ENCODE assay signal across 1 cellular context in the genomic region with DNA sequence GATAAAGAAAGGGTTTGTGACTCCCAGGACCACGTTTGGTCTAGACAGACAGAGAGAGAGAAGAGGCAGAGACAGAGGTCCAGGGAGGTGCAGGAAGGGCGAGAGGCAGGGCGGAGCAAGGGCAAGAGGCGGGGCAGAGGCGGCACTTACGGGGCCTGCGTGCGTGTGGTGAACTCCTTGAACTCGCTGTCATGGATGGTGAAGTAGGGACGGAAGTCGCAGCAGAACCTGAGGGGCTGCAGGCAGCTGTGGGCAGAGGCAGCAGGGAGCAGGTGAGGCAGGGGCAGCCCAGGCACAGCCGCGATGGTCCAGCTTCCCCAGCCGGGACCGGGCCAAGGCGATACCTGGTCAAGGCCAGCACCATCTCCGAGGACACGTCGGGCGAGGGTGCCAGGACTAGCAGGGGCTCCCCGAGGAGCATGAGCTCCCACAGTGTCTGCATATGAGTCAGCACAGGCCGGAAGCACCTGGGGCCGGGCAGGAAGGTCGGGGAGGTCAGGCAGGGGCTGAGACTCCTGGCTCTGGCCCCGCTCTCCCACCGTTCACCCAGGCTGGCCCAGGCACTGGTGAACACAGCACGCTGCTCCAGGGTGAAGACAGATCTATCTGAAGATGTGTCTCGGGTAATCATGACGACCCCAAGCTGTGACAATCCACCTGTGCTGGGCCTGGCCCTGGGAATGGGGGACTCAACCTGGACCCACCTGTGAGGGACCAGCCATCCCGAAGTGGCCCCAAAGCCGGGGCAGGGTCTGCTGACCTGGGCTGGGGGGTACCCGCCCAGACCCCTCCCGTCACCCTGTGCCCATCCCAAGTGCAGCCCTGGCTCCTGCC.
A peak's percentile ranks its signal among the peaks of the same experiment; 100 is the strongest.
TF ChIP-seq lines count a peak whose summit lies in the region.

No MANE protein-coding gene starts in this region.

TF ChIP-seq in K562, 482 proteins besides CTCF, POLR2A, EP300 and RAD21 (continued from another document):
- TF ChIP-seq TFAP4 (CRISPR knock-in tag; IDR thresholded peaks at IDR 0.05; ENCODE audit: borderline replicate concordance): peak; percentile 30; the same call in 1 of the 2 replicates
- no peak for TF ChIP-seq ZNF512 (tag; IDR thresholded peaks at IDR 0.05)
- TF ChIP-seq HDGF (IDR thresholded peaks at IDR 0.05): peak; percentile 77; the same call in 1 of the 2 replicates
- TF ChIP-seq CEBPZ (IDR thresholded peaks at IDR 0.05; ENCODE audit: borderline replicate concordance, low read depth, low read length): no peak
- TF ChIP-seq HBP1 (CRISPR knock-in tag; IDR thresholded peaks at IDR 0.05): no peak
- TF ChIP-seq RCOR1 (IDR thresholded peaks at IDR 0.05; ENCODE audit: borderline replicate concordance in 1 of 2, low read depth in 2 of 2, low read length in 2 of 2): 0 out of 4 replicates have a peak, but pooled peaks of 1 of the 2 experiments have one; percentile 15
- no peak for TF ChIP-seq CBX3 (IDR thresholded peaks at IDR 0.05; ENCODE audit: borderline replicate concordance in 1 of 2, low read length in 2 of 2)
- TF ChIP-seq CC2D1A (IDR thresholded peaks at IDR 0.05): no peak
- no peak for TF ChIP-seq NR2C2 (CRISPR knock-in tag; IDR thresholded peaks at IDR 0.05)
- peak; percentile 40 for TF ChIP-seq NR2C2 (tag; IDR thresholded peaks at IDR 0.05)
- TF ChIP-seq SRF (CRISPR knock-in tag; IDR thresholded peaks at IDR 0.05): peak in 1 of 2 experiments; percentile 93; a peak in 1 of 4 replicates
- no peak for TF ChIP-seq KDM5B (IDR thresholded peaks at IDR 0.05; ENCODE audit: insufficient replicate concordance, low read depth, low read length)
- peak; percentile 31; the same call in 1 of the 2 replicates for TF ChIP-seq ZFX (CRISPR knock-in tag; IDR thresholded peaks at IDR 0.05)
- TF ChIP-seq TEAD1 (CRISPR knock-in tag; IDR thresholded peaks at IDR 0.05): no peak
- TF ChIP-seq ZNF551 (CRISPR knock-in tag; IDR thresholded peaks at IDR 0.05): no peak
- no peak for TF ChIP-seq YBX1 (IDR thresholded peaks at IDR 0.05)
- peak; percentile 57 for TF ChIP-seq POLR2G (IDR thresholded peaks at IDR 0.05; ENCODE audit: low read depth, low read length)
- no peak for TF ChIP-seq ZNF589 (CRISPR knock-in tag; IDR thresholded peaks at IDR 0.05; ENCODE audit: low read depth)
- peak; percentile 50 for TF ChIP-seq CXXC5 (CRISPR knock-in tag; IDR thresholded peaks at IDR 0.05)
- TF ChIP-seq, protein P1, sequence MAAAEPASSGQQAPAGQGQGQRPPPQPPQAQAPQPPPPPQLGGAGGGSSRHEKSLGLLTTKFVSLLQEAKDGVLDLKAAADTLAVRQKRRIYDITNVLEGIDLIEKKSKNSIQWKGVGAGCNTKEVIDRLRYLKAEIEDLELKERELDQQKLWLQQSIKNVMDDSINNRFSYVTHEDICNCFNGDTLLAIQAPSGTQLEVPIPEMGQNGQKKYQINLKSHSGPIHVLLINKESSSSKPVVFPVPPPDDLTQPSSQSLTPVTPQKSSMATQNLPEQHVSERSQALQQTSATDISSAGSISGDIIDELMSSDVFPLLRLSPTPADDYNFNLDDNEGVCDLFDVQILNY (CRISPR knock-in tag; IDR thresholded peaks at IDR 0.05): no peak
- no peak for TF ChIP-seq KLF13 (tag; IDR thresholded peaks at IDR 0.05; ENCODE audit: borderline replicate concordance, low read depth)
- no peak for TF ChIP-seq STAG1 (CRISPR knock-in tag; IDR thresholded peaks at IDR 0.05; ENCODE audit: borderline replicate concordance)
- TF ChIP-seq NCOR1 (IDR thresholded peaks at IDR 0.05): peak; percentile 79
- TF ChIP-seq WHSC1 (IDR thresholded peaks at IDR 0.05; ENCODE audit: low read length): no peak
- TF ChIP-seq ZNF77 (CRISPR knock-in tag; IDR thresholded peaks at IDR 0.05): no peak
